Comparison of ENCODE assay signal across 8 cellular contexts in genomic region chr2:189783927-189784867, GRCh38. TPM values are rescaled to one million over a fixed set of nuclear protein-coding genes. Genes with fewer than 3 reads are reported as not detected.
A peak's percentile ranks its signal among the peaks of the same experiment; 100 is the strongest.
DNase-seq lines count a peak whose midpoint lies in the region; ATAC-seq and TF ChIP-seq lines count a peak whose summit lies in the region.

TSS of gene ORMDL1 (minus strand) at chr2:189784339. CDS start at chr2:189782595, 1,744 bp downstream.
TSS of gene PMS1 (plus strand) at chr2:189784450. CDS start at chr2:189791810, 7,360 bp downstream.

- POLR2A ChIA-PET in activated CD4-positive, alpha-beta T cell treated with anti-CD3 and anti-CD28 coated beads, Interleukin-2, amount 10 ng/mL, durations not matched to agents 7 days and 5 days (lab: Charles Lee), result no interaction called here

- H3K4me1 Mint-ChIP-seq in activated CD4-positive, alpha-beta T cell treated with anti-CD3 and anti-CD28 coated beads, Interleukin-2, amount 10 ng/mL, durations not matched to agents 7 days and 5 days, result peaks cover 51% of the 10 kb centered on the region

- DNase-seq in NCI-H69 (lab: John Stamatoyannopoulos, UW) (peak; percentile 94), coronary artery (ENCODE audit: low spot score) (peak; percentile 96), left colon (peak; percentile 94 to 95)
- peak; percentile 93 for DNase-seq in activated CD4-positive, alpha-beta T cell treated with anti-CD3 and anti-CD28 coated beads, Interleukin-2, amount 10 ng/mL, durations not matched to agents 7 days and 5 days
- DNase-seq in stimulated activated CD4-positive, alpha-beta T cell treated with anti-CD3 and anti-CD28 coated beads, Interleukin-1b, Interleukin-23, amount 100 ng/mL, for 4 hours (ENCODE audit: low read depth in 2 of 2), result peak; percentile 89 to 91

- no peaks in the 10 kb centered on the region for H3K9me3 Mint-ChIP-seq in activated CD4-positive, alpha-beta T cell treated with anti-CD3 and anti-CD28 coated beads, Interleukin-2, amount 10 ng/mL, durations not matched to agents 7 days and 5 days

- peak within 1 kb of the TSS; percentile 98 for H3K27ac Mint-ChIP-seq in activated CD4-positive, alpha-beta T cell treated with anti-CD3 and anti-CD28 coated beads, Interleukin-2, amount 10 ng/mL, durations not matched to agents 7 days and 5 days

- CTCF ChIA-PET in activated CD4-positive, alpha-beta T cell treated with anti-CD3 and anti-CD28 coated beads, Interleukin-2, amount 10 ng/mL, durations not matched to agents 7 days and 5 days (lab: Charles Lee), result interaction anchor here (0.9 to 2.8 kb wide), 5 partner anchors 11 to 122 kb away, joined by 3 to 12 read pairs (median 5); partner anchors contain the start of genes ASNSD1 and OSGEPL1

- no peak for TF ChIP-seq CTCF in C4-2B (conservative IDR thresholded peaks at IDR 0.05)
- TF ChIP-seq CTCF in coronary artery (IDR thresholded peaks at IDR 0.05), result no peak

- no peaks in the 10 kb centered on the region for H3K27me3 Mint-ChIP-seq in activated CD4-positive, alpha-beta T cell treated with anti-CD3 and anti-CD28 coated beads, Interleukin-2, amount 10 ng/mL, durations not matched to agents 7 days and 5 days

- H3K4me3 Mint-ChIP-seq in activated CD4-positive, alpha-beta T cell treated with anti-CD3 and anti-CD28 coated beads, Interleukin-2, amount 10 ng/mL, durations not matched to agents 7 days and 5 days, result peak within 1 kb of the TSS; percentile 96

- intact Hi-C loops in left colon (cut with DNase I, micrococcal nuclease), result loop anchor here in 1 of 2 donors (5.0 kb wide), 1 partner anchor 112 kb away; the partner anchor contains the start of gene ANKAR

- H3K36me3 Mint-ChIP-seq in activated CD4-positive, alpha-beta T cell treated with anti-CD3 and anti-CD28 coated beads, Interleukin-2, amount 10 ng/mL, durations not matched to agents 7 days and 5 days (ENCODE audit: low read depth), result peaks cover 57% of the 10 kb centered on the region

- H3K27ac ChIP-seq in C4-2B (peak within 1 kb of the TSS; percentile 97), coronary artery (peak within 1 kb of the TSS; percentile 88 to 96)

- peak within 1 kb of the TSS; percentile 79 for H3K4me3 ChIP-seq in coronary artery

- peak; percentile 90 for ATAC-seq in GM19372 (IDR thresholded peaks at IDR 0.05; ENCODE audit: low read depth, unreplicated experiment)
- peak; percentile 92 for ATAC-seq in HG03521 (IDR thresholded peaks at IDR 0.05; ENCODE audit: unreplicated experiment)
- ATAC-seq in left colon, result peak; percentile 96

RNA-seq across cellular contexts. Expression of gene ORMDL1, which starts in this region (rescaled TPM):
- total RNA-seq in activated CD4-positive, alpha-beta T cell treated with anti-CD3 and anti-CD28 coated beads, Interleukin-2, amount 10 ng/mL, durations not matched to agents 7 days and 5 days, result 10 to 100 TPM; 65.6 to 81.1 TPM
- total RNA-seq in left colon, result 10 to 100 TPM; 40.4 to 46.6 TPM

RNA-seq across cellular contexts. Expression of gene PMS1, which starts in this region (rescaled TPM):
- total RNA-seq in activated CD4-positive, alpha-beta T cell treated with anti-CD3 and anti-CD28 coated beads, Interleukin-2, amount 10 ng/mL, durations not matched to agents 7 days and 5 days, result 10 to 100 TPM; 26.7 to 35.0 TPM
- total RNA-seq in left colon, result 10 to 100 TPM; 13.7 to 14.8 TPM

Comparison
In these comparisons a context has a peak if more than half of its experiments do, and no peak if none do; other contexts are left out.
1. Peak in every context shown above with its lines: DNase-seq, ATAC-seq, H3K4me3 ChIP-seq and H3K27ac ChIP-seq.